8 cellular contexts compared by ENCODE assay signal in the genomic region with DNA sequence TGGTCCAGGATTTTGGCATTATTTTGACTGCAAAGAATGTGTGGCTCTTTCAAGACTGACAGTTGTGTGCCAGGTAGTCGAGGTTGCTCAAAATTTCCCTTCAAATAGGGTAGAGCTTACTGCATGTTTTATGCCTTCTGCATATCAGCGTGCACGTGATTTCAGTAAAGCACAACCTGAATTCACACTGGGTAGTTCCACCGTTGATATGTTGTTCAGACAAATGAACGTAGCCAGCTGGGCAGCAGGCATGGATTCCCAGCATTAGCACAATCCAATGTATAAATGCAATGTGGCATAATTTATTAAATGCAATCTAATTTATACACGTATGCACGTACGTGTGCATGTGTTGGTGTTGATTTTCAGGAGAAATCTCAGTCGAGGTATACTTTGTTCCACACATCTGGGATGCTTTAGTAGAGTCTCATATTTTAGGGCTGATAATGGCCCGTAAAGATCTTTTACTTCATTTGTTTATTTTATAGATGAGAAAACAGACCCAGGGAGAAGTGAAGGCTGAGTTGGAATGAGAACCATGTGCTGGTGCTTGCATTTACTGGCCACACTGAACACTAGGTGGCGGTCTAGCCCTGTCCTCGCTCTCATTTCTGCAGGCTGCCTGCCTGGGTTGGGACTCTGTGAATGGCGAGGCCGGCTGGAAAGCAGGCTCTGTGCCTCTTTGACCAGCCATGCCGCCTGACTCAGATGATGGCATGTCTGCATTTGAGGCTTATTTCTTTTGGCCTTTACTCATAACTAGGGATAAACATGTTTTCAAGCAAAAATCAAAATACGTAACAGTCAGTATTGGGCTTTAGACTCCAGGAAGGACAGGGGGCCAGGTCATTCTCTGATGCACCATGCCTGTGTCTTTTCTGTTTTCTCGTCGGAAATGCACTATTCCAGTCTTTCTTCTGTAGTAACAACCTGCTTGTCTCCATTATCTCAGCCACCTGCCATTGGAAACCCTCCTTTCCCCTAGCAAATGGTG.
DNase-seq lines count a peak whose midpoint lies in the region; ATAC-seq and TF ChIP-seq lines count a peak whose summit lies in the region.

No MANE protein-coding gene starts in this region.

- H3K9me3 ChIP-seq in esophagus muscularis mucosa (no peaks in the 10 kb centered on the region), thoracic aorta (no peaks in the 10 kb centered on the region)

- WGBS in esophagus muscularis mucosa, result 60% methylated on average over 18 of the region's 18 CpGs

- peaks cover 77% of the 10 kb centered on the region for H3K36me3 Mint-ChIP-seq in nephron (ENCODE audit: low read depth)

- intact Hi-C loops in esophagus muscularis mucosa (cut with DNase I), result no loop called here

- H3K4me3 ChIP-seq in esophagus muscularis mucosa (no peak overlapping the region), thoracic aorta (no peak overlapping the region)

- H3K9me3 Mint-ChIP-seq in nephron, result no peaks in the 10 kb centered on the region

- DNase-seq in NCI-H82 (lab: John Stamatoyannopoulos, UW) (peak; percentile 75), activated T-cell treated with anti-CD3 and anti-CD28 coated beads for 1 hour (ENCODE audit: low read depth) (peak; percentile 33), esophagus muscularis mucosa (ENCODE audit: extremely low spot score) (no peak), thoracic aorta (ENCODE audit: low spot score) (peak; percentile 40)

- H3K36me3 ChIP-seq in esophagus muscularis mucosa (peaks cover 7 to 72% (median 31%) of the 10 kb centered on the region in 4 donors), thoracic aorta (no peaks in the 10 kb centered on the region)

- no peak for TF ChIP-seq POLR2A in esophagus muscularis mucosa (IDR thresholded peaks at IDR 0.05; ENCODE audit: low read depth)

- no peak for TF ChIP-seq EP300 in esophagus muscularis mucosa (IDR thresholded peaks at IDR 0.05)

- ATAC-seq in GM18907 (IDR thresholded peaks at IDR 0.05; ENCODE audit: unreplicated experiment) (peak; percentile 95), HG03135 (IDR thresholded peaks at IDR 0.05; ENCODE audit: unreplicated experiment) (peak; percentile 86), thoracic aorta (ENCODE audit: insufficient number of reproducible peaks, low FRiP score, low read depth) (no peak)

- H3K27me3 Mint-ChIP-seq in nephron (ENCODE audit: low read depth), result no peaks in the 10 kb centered on the region

- H3K4me3 Mint-ChIP-seq in nephron, result no peak overlapping the region

- H3K27me3 ChIP-seq in esophagus muscularis mucosa (no peaks in the 10 kb centered on the region), thoracic aorta (replicated peaks; ENCODE audit: insufficient read depth) (no peaks in the 10 kb centered on the region)

- peaks cover 0 to 12% (median 9%) of the 10 kb centered on the region in 4 donors for H3K4me1 ChIP-seq in esophagus muscularis mucosa
- peaks cover 0 to 29% of the 10 kb centered on the region in 2 donors for H3K4me1 ChIP-seq in thoracic aorta (ENCODE audit: control insufficient read depth in 1 of 2, low read depth in 2 of 2)

- H3K4me1 Mint-ChIP-seq in nephron, result peaks cover 44% of the 10 kb centered on the region

- H3K27ac ChIP-seq in C4-2B, result no peak overlapping the region
- no peak overlapping the region for H3K27ac ChIP-seq in esophagus muscularis mucosa (replicated peaks in 1 of 4)
- peak overlapping the region; percentile 0 to 8 for H3K27ac ChIP-seq in thoracic aorta

- TF ChIP-seq CTCF in C4-2B (conservative IDR thresholded peaks at IDR 0.05) (peak; percentile 88), esophagus muscularis mucosa (IDR thresholded peaks at IDR 0.05) (peak; percentile 56 to 75 (median 60)), nephron (IDR thresholded peaks at IDR 0.05; ENCODE audit: unreplicated experiment in 3 of 3) (peak; percentile 72 to 78 (median 73)), thoracic aorta (IDR thresholded peaks at IDR 0.05) (peak; percentile 83)

- peak overlapping the region in 1 of 3 experiments; percentile 57 for H3K27ac Mint-ChIP-seq in nephron

Comparison
In these comparisons a context has a peak if more than half of its experiments do, and no peak if none do; other contexts are left out.
1. H3K27ac ChIP-seq: peak in thoracic aorta (2 of 2); none in C4-2B (single experiment) and esophagus muscularis mucosa (0 of 4).
2. Peak in every context shown above with its lines, with median percentiles within 50 percentile points of each other: CTCF ChIP-seq.